ENCODE assay signal across 1 cellular context in the genomic region with DNA sequence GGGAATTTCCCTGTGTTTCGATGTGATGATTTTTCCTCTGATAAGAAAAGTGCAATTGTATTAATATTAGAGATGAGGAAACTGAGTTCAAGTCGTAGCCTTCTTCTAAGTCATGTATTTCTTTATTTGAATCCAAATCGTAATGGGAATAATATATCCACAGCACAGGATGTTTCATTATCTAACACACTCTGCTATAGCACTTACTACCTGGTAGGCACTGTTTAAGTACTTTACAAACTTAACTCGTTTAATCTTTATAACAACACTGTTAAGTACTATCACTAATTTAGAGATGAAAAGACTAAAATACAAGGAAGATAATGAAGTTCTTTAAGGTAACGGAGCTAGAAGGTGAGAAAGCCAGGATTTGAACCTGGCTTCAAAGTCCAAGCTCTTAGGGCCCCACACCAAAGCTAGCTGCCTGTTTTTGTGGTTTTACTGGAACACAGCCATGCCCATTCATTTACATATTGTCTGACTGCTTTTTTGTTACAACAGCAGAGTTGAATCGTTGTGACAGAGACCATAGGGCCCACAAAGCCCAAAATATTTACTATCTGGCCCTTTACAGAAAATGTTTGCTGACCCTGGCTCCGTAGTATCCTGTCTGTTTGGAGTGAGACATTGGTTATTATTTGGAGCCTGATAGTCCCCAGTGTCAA.
TF ChIP-seq lines count a peak whose summit lies in the region.

No MANE protein-coding gene starts in this region.

TF ChIP-seq in HepG2, 621 proteins besides CTCF, POLR2A, EP300 and RAD21 (continued from another document and continues in another):
- TF ChIP-seq, protein P1, sequence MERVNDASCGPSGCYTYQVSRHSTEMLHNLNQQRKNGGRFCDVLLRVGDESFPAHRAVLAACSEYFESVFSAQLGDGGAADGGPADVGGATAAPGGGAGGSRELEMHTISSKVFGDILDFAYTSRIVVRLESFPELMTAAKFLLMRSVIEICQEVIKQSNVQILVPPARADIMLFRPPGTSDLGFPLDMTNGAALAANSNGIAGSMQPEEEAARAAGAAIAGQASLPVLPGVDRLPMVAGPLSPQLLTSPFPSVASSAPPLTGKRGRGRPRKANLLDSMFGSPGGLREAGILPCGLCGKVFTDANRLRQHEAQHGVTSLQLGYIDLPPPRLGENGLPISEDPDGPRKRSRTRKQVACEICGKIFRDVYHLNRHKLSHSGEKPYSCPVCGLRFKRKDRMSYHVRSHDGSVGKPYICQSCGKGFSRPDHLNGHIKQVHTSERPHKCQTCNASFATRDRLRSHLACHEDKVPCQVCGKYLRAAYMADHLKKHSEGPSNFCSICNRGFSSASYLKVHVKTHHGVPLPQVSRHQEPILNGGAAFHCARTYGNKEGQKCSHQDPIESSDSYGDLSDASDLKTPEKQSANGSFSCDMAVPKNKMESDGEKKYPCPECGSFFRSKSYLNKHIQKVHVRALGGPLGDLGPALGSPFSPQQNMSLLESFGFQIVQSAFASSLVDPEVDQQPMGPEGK (CRISPR knock-in tag; IDR thresholded peaks at IDR 0.05): no peak
- TF ChIP-seq, protein P2, sequence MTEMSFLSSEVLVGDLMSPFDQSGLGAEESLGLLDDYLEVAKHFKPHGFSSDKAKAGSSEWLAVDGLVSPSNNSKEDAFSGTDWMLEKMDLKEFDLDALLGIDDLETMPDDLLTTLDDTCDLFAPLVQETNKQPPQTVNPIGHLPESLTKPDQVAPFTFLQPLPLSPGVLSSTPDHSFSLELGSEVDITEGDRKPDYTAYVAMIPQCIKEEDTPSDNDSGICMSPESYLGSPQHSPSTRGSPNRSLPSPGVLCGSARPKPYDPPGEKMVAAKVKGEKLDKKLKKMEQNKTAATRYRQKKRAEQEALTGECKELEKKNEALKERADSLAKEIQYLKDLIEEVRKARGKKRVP (CRISPR knock-in tag; IDR thresholded peaks at IDR 0.05): no peak
- TF ChIP-seq ZSCAN21 (CRISPR knock-in tag; IDR thresholded peaks at IDR 0.05; ENCODE audit: borderline replicate concordance) (peak; percentile 43; the same call in 1 of the 2 replicates), MTA1 (CRISPR knock-in tag; IDR thresholded peaks at IDR 0.05; ENCODE audit: borderline replicate concordance) (no peak), ESRRA (CRISPR knock-in tag; IDR thresholded peaks at IDR 0.05; ENCODE audit: low read depth) (peak; percentile 45; the same call in 1 of the 2 replicates), RAD51 (IDR thresholded peaks at IDR 0.05; ENCODE audit: borderline replicate concordance) (no peak), FIP1L1 (IDR thresholded peaks at IDR 0.05; ENCODE audit: borderline replicate concordance, insufficient read depth, low read depth, low read length) (no peak), DNMT3B (CRISPR knock-in tag; conservative IDR thresholded peaks at IDR 0.05) (no peak), ZBTB7A (CRISPR knock-in tag; IDR thresholded peaks at IDR 0.05) (no peak), RBAK (CRISPR knock-in tag; IDR thresholded peaks at IDR 0.05) (no peak), SRY (CRISPR knock-in tag; IDR thresholded peaks at IDR 0.05) (no peak), TEAD2 (CRISPR knock-in tag; IDR thresholded peaks at IDR 0.05) (no peak), ZFX (CRISPR knock-in tag; IDR thresholded peaks at IDR 0.05; ENCODE audit: low read depth) (peak; percentile 23; the same call in 1 of the 2 replicates), FOSL1 (CRISPR knock-in tag; IDR thresholded peaks at IDR 0.05; ENCODE audit: borderline replicate concordance) (no peak), ZKSCAN8 (CRISPR knock-in tag; IDR thresholded peaks at IDR 0.05; ENCODE audit: borderline replicate concordance) (peak; percentile 71; the same call in 1 of the 2 replicates), RARG (CRISPR knock-in tag; IDR thresholded peaks at IDR 0.05; ENCODE audit: low read depth) (no peak), ZNF577 (CRISPR knock-in tag; IDR thresholded peaks at IDR 0.05; ENCODE audit: borderline replicate concordance, low read depth) (no peak), KDM2A (CRISPR knock-in tag; IDR thresholded peaks at IDR 0.05; ENCODE audit: borderline replicate concordance, low read depth) (no peak), FOXC1 (CRISPR knock-in tag; IDR thresholded peaks at IDR 0.05; ENCODE audit: borderline replicate concordance) (no peak), HNRNPLL (IDR thresholded peaks at IDR 0.05; ENCODE audit: low read depth, low read length, poor library complexity, severe bottlenecking) (no peak), ELF3 (CRISPR knock-in tag; IDR thresholded peaks at IDR 0.05) (peak; percentile 51; the same call in 1 of the 2 replicates), ZNF768 (CRISPR knock-in tag; IDR thresholded peaks at IDR 0.05) (no peak), DNMT1 (CRISPR knock-in tag; IDR thresholded peaks at IDR 0.05) (no peak), ZNF382 (CRISPR knock-in tag; IDR thresholded peaks at IDR 0.05; ENCODE audit: borderline replicate concordance) (no peak), KMT2B (CRISPR knock-in tag; IDR thresholded peaks at IDR 0.05) (no peak), FOXK1 (CRISPR knock-in tag; IDR thresholded peaks at IDR 0.05; ENCODE audit: borderline replicate concordance, low read depth) (peak; percentile 80), ZNF430 (CRISPR knock-in tag; IDR thresholded peaks at IDR 0.05) (no peak), HHEX (CRISPR knock-in tag; IDR thresholded peaks at IDR 0.05) (no peak), STAT5B (CRISPR knock-in tag; IDR thresholded peaks at IDR 0.05) (no peak), NCOR1 (IDR thresholded peaks at IDR 0.05; ENCODE audit: borderline replicate concordance, low read length) (peak; percentile 87; the same call in 1 of the 2 replicates), NFRKB (IDR thresholded peaks at IDR 0.05) (no peak), NFIC (IDR thresholded peaks at IDR 0.05; ENCODE audit: low read length) (peak; percentile 81), ZNF558 (CRISPR knock-in tag; IDR thresholded peaks at IDR 0.05; ENCODE audit: borderline replicate concordance) (no peak)
- TF ChIP-seq, protein P3, sequence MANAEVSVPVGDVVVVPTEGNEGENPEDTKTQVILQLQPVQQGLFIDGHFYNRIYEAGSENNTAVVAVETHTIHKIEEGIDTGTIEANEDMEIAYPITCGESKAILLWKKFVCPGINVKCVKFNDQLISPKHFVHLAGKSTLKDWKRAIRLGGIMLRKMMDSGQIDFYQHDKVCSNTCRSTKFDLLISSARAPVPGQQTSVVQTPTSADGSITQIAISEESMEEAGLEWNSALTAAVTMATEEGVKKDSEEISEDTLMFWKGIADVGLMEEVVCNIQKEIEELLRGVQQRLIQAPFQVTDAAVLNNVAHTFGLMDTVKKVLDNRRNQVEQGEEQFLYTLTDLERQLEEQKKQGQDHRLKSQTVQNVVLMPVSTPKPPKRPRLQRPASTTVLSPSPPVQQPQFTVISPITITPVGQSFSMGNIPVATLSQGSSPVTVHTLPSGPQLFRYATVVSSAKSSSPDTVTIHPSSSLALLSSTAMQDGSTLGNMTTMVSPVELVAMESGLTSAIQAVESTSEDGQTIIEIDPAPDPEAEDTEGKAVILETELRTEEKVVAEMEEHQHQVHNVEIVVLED (CRISPR knock-in tag; IDR thresholded peaks at IDR 0.05; ENCODE audit: borderline replicate concordance): no peak
- TF ChIP-seq, protein P4, sequence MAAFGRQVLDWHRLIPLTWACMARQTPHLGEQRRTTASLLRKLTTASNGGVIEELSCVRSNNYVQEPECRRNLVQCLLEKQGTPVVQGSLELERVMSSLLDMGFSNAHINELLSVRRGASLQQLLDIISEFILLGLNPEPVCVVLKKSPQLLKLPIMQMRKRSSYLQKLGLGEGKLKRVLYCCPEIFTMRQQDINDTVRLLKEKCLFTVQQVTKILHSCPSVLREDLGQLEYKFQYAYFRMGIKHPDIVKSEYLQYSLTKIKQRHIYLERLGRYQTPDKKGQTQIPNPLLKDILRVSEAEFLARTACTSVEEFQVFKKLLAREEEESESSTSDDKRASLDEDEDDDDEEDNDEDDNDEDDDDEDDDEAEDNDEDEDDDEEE (CRISPR knock-in tag; IDR thresholded peaks at IDR 0.05): no peak
- TF ChIP-seq, protein P5, sequence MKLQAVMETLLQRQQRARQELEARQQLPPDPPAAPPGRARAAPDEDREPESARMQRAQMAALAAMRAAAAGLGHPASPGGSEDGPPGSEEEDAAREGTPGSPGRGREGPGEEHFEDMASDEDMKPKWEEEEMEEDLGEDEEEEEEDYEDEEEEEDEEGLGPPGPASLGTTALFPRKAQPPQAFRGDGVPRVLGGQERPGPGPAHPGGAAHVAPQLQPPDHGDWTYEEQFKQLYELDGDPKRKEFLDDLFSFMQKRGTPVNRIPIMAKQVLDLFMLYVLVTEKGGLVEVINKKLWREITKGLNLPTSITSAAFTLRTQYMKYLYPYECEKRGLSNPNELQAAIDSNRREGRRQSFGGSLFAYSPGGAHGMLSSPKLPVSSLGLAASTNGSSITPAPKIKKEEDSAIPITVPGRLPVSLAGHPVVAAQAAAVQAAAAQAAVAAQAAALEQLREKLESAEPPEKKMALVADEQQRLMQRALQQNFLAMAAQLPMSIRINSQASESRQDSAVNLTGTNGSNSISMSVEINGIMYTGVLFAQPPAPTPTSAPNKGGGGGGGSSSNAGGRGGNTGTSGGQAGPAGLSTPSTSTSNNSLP (IDR thresholded peaks at IDR 0.05; ENCODE audit: low read depth, low read length): no peak
- TF ChIP-seq, protein P6, sequence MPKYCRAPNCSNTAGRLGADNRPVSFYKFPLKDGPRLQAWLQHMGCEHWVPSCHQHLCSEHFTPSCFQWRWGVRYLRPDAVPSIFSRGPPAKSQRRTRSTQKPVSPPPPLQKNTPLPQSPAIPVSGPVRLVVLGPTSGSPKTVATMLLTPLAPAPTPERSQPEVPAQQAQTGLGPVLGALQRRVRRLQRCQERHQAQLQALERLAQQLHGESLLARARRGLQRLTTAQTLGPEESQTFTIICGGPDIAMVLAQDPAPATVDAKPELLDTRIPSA (CRISPR knock-in tag; IDR thresholded peaks at IDR 0.05; ENCODE audit: borderline replicate concordance): no peak
- TF ChIP-seq, protein P7, sequence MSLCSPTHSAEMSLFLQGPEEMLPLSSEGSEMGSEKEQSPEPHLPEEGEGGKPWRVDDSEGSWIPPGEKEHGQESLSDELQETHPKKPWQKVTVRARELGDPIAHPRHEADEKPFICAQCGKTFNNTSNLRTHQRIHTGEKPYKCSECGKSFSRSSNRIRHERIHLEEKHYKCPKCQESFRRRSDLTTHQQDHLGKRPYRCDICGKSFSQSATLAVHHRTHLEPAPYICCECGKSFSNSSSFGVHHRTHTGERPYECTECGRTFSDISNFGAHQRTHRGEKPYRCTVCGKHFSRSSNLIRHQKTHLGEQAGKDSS (CRISPR knock-in tag; IDR thresholded peaks at IDR 0.05; ENCODE audit: borderline replicate concordance, low read depth): no peak
- TF ChIP-seq, protein P8, sequence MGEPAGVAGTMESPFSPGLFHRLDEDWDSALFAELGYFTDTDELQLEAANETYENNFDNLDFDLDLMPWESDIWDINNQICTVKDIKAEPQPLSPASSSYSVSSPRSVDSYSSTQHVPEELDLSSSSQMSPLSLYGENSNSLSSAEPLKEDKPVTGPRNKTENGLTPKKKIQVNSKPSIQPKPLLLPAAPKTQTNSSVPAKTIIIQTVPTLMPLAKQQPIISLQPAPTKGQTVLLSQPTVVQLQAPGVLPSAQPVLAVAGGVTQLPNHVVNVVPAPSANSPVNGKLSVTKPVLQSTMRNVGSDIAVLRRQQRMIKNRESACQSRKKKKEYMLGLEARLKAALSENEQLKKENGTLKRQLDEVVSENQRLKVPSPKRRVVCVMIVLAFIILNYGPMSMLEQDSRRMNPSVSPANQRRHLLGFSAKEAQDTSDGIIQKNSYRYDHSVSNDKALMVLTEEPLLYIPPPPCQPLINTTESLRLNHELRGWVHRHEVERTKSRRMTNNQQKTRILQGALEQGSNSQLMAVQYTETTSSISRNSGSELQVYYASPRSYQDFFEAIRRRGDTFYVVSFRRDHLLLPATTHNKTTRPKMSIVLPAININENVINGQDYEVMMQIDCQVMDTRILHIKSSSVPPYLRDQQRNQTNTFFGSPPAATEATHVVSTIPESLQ (CRISPR knock-in tag; conservative IDR thresholded peaks at IDR 0.05): no peak; the same call in 1 of the 2 replicates
- TF ChIP-seq, protein P9, sequence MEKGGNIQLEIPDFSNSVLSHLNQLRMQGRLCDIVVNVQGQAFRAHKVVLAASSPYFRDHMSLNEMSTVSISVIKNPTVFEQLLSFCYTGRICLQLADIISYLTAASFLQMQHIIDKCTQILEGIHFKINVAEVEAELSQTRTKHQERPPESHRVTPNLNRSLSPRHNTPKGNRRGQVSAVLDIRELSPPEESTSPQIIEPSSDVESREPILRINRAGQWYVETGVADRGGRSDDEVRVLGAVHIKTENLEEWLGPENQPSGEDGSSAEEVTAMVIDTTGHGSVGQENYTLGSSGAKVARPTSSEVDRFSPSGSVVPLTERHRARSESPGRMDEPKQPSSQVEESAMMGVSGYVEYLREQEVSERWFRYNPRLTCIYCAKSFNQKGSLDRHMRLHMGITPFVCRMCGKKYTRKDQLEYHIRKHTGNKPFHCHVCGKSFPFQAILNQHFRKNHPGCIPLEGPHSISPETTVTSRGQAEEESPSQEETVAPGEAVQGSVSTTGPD (CRISPR knock-in tag; IDR thresholded peaks at IDR 0.05): no peak
- TF ChIP-seq, protein P10, sequence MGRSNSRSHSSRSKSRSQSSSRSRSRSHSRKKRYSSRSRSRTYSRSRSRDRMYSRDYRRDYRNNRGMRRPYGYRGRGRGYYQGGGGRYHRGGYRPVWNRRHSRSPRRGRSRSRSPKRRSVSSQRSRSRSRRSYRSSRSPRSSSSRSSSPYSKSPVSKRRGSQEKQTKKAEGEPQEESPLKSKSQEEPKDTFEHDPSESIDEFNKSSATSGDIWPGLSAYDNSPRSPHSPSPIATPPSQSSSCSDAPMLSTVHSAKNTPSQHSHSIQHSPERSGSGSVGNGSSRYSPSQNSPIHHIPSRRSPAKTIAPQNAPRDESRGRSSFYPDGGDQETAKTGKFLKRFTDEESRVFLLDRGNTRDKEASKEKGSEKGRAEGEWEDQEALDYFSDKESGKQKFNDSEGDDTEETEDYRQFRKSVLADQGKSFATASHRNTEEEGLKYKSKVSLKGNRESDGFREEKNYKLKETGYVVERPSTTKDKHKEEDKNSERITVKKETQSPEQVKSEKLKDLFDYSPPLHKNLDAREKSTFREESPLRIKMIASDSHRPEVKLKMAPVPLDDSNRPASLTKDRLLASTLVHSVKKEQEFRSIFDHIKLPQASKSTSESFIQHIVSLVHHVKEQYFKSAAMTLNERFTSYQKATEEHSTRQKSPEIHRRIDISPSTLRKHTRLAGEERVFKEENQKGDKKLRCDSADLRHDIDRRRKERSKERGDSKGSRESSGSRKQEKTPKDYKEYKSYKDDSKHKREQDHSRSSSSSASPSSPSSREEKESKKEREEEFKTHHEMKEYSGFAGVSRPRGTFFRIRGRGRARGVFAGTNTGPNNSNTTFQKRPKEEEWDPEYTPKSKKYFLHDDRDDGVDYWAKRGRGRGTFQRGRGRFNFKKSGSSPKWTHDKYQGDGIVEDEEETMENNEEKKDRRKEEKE (IDR thresholded peaks at IDR 0.05): no peak
- TF ChIP-seq, protein P11, sequence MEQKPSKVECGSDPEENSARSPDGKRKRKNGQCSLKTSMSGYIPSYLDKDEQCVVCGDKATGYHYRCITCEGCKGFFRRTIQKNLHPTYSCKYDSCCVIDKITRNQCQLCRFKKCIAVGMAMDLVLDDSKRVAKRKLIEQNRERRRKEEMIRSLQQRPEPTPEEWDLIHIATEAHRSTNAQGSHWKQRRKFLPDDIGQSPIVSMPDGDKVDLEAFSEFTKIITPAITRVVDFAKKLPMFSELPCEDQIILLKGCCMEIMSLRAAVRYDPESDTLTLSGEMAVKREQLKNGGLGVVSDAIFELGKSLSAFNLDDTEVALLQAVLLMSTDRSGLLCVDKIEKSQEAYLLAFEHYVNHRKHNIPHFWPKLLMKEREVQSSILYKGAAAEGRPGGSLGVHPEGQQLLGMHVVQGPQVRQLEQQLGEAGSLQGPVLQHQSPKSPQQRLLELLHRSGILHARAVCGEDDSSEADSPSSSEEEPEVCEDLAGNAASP (CRISPR knock-in tag; IDR thresholded peaks at IDR 0.05; ENCODE audit: borderline replicate concordance): peak; percentile 68; the same call in 1 of the 2 replicates
